ENCODE assay signal across 8 cellular contexts in the genomic region with DNA sequence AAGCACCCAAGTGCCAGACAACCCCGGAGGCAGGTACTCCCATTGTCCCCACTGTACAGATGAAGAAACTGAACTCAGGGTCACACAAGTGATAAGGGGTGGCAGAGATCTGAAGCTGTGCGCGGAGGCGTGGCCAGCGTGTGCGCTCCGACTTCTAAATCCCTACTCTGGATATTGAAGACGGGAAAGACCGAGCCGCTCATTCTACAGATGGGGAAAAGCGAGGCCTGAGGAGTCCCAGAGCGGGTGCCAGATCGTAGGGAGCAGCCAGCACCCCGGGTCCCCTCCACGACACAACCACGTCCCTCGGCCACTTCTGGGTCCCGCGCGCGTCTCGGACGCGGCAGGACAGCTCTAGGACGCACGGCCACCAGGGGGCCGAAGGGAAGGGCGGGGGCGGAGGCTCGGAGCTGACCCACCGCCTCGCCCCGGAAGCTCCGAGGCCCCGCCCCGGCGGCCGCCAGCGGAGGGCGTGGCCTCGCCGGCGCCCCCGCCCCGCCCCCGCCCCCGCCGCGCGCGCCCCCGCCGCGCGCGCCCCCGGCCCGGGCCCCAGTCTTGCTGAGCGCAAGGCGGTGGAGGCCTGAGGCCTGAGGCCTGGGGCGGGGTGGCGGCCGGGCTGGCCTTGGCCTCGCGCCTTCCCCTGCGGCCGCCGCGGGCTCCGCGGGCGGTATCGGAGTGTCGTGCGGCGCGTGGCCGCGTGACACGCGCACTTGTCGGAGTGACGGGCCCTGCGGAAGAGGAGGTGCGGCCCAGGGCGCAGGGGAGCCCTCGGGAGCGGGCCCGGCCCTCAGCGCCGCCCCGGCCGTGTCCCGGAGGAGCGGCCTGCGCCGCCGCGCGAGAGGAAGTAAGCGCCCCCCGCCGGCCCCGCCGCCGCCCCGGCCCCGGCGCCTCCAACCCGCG. TPM values are rescaled to one million over a fixed set of nuclear protein-coding genes. Genes with fewer than 3 reads are reported as not detected.
DNase-seq lines count a peak whose midpoint lies in the region; ATAC-seq and FAIRE-seq lines count a peak whose summit lies in the region.

H6PD (plus strand) TSS at position 552 of the 900 bp plus-strand sequence. CDS start 10,161 bp downstream, outside the sequence.

- H3K27ac ChIP-seq in SJCRH30: peak within 1 kb of the TSS; percentile 73

- no peak for FAIRE-seq in frontal cortex (lab: Jason Lieb, UNC)

- H3K36me3 ChIP-seq in SJCRH30: no peaks in the 10 kb centered on the region

- H3K9me3 ChIP-seq in SJCRH30 (replicated peaks): no peaks in the 10 kb centered on the region

- peak within 1 kb of the TSS; percentile 89 for H3K4me3 ChIP-seq in SJCRH30

- DNase-seq in DMS79 (lab: John Stamatoyannopoulos, UW) (peak; percentile 49), HUDEP-2 (lab: John Stamatoyannopoulos, UW; ENCODE audit: unreplicated experiment in 76 of 76) (peak in 68 of 76 experiments; percentile 21 to 80 (median 66)), SJCRH30 (peak; percentile 86 to 89), frontal cortex (ENCODE audit: low spot score in 2 of 2) (peak; percentile 96), nucleus accumbens (lab: John Stamatoyannopoulos, UW) (peak in 46 of 56 donors; percentile 41 to 89 (median 68)), superior temporal gyrus (ENCODE audit: extremely low spot score) (peak; percentile 61)
- peak; percentile 26 to 75 (median 48) for DNase-seq in activated naive CD4-positive, alpha-beta T cell (lab: John Stamatoyannopoulos, UW)

- peak; percentile 61 for ATAC-seq in GM21360 (IDR thresholded peaks at IDR 0.05; ENCODE audit: unreplicated experiment)

- no peaks in the 10 kb centered on the region for H3K27me3 ChIP-seq in SJCRH30

- peaks cover 17% of the 10 kb centered on the region for H3K4me1 ChIP-seq in SJCRH30

RNA-seq across cellular contexts. Expression of gene H6PD, which starts in this region (rescaled TPM):
- 5.9 and 7.0 TPM in 2 replicates for total RNA-seq in SJCRH30 (2014; rRNA removed; shearing (Covaris generic))
- total RNA-seq in frontal cortex: 5.3 TPM

Comparison
In these comparisons a context has a peak if more than half of its experiments do, and no peak if none do; other contexts are left out.
1. Peak in every context shown above with its lines: DNase-seq, ATAC-seq, H3K4me3 ChIP-seq and H3K27ac ChIP-seq.